Comparison of ENCODE assay signal across 37 cellular contexts in the genomic region with DNA sequence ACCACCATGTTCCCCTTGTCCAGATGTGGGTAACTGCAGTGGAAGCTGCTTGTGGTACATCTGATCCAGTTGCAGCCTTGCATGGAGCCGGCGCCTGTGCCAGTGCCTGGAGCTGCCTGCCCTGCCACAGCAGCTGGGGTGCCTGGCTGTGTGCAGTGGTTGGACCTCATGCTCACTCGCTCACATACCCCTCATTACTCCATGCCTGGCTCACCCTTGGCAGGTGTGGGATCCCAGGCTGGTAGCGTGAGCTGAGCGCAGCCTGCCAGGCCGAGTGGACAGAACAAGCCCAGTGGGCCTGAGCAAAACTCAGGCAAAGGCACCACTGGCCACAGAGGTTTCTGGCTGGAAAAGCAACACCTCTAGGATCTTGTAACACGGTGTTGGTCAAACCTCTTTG. TPM values are rescaled to one million over a fixed set of nuclear protein-coding genes. Genes with fewer than 3 reads are reported as not detected.
"Had no signal": no experiment of that assay in that cellular context is flagged by ENCODE, and none has a peak within 500 bp of the region (broad histone marks: within the 10 kb centered on the region; RNA-seq: fewer than 3 reads in every experiment).

No MANE protein-coding gene starts in this region.

- H3K9me3 ChIP-seq: adrenal gland had no signal

- H3K27me3 ChIP-seq: adrenal gland, body of pancreas, brain microvascular endothelial cell, breast epithelium had no signal

- DNase-seq: activated CD4-positive, alpha-beta memory T cell treated with anti-CD3 and anti-CD28 coated beads, Interleukin-2, amount 10 ng/mL, durations not matched to agents 7 days and 5 days; activated CD4-positive, alpha-beta T cell treated with anti-CD3 and anti-CD28 coated beads for 1 hour; activated CD4-positive, alpha-beta T cell treated with anti-CD3 and anti-CD28 coated beads for 36 hours; activated CD4-positive, alpha-beta T cell treated with anti-CD3 and anti-CD28 coated beads for 48 hours; activated CD4-positive, alpha-beta T cell treated with anti-CD3 and anti-CD28 coated beads, Interleukin-2, amount 10 ng/mL, durations not matched to agents 7 days and 5 days; activated CD4-positive, alpha-beta T cell treated with anti-CD3 and anti-CD28 coated beads, Interleukin-2, amount 50 U/mL, for 48 hours; activated CD4-positive, CD25-positive, alpha-beta regulatory T cell; activated CD8-positive, alpha-beta memory T cell treated with anti-CD3 and anti-CD28 coated beads for 24 hours; activated CD8-positive, alpha-beta memory T cell treated with anti-CD3 and anti-CD28 coated beads, Interleukin-2, amount 10 ng/mL, durations not matched to agents 7 days and 5 days; activated CD8-positive, alpha-beta memory T cell treated with anti-CD3 and anti-CD28 coated beads, Interleukin-2, amount 50 U/mL, for 48 hours; activated CD8-positive, alpha-beta T cell treated with anti-CD3 and anti-CD28 coated beads, Interleukin-2, amount 10 ng/mL, durations not matched to agents 7 days and 5 days; activated effector memory CD4-positive, alpha-beta T cell treated with Interleukin-2 at 50 U/mL for 16 hours; activated gamma-delta T cell; activated naive CD4-positive, alpha-beta T cell treated with anti-CD3 and anti-CD28 coated beads, Interleukin-2, amount 50 U/mL, for 16 hours; activated naive CD4-positive, alpha-beta T cell treated with Interleukin-2 at 50 U/mL for 16 hours; activated naive CD8-positive, alpha-beta T cell treated with anti-CD3 and anti-CD28 coated beads for 36 hours; activated T-cell treated with anti-CD3 and anti-CD28 coated beads, Interleukin-2, amount 50 U/mL, for 24 hours; activated T-cell treated with anti-CD3 and anti-CD28 coated beads, Interleukin-2, amount 50 U/mL, for 48 hours; adrenal gland; amniotic stem cell; aorta; body of pancreas; brain microvascular endothelial cell; central memory CD4-positive, alpha-beta T cell; SW 1271; T-helper 1 cell; T-helper 2 cell; T-helper 9 cell; WERI-Rb-1 had no signal

- H3K4me3 Mint-ChIP-seq: activated CD4-positive, alpha-beta memory T cell treated with anti-CD3 and anti-CD28 coated beads, Interleukin-2, amount 10 ng/mL, durations not matched to agents 7 days and 5 days; activated CD4-positive, alpha-beta T cell treated with anti-CD3 and anti-CD28 coated beads for 36 hours; activated CD4-positive, alpha-beta T cell treated with anti-CD3 and anti-CD28 coated beads, Interleukin-2, amount 10 ng/mL, durations not matched to agents 7 days and 5 days; activated CD8-positive, alpha-beta memory T cell treated with anti-CD3 and anti-CD28 coated beads, Interleukin-2, amount 10 ng/mL, durations not matched to agents 7 days and 5 days; activated CD8-positive, alpha-beta T cell treated with anti-CD3 and anti-CD28 coated beads, Interleukin-2, amount 10 ng/mL, durations not matched to agents 7 days and 5 days; activated naive CD8-positive, alpha-beta T cell treated with anti-CD3 and anti-CD28 coated beads for 36 hours; activated T-cell treated with anti-CD3 and anti-CD28 coated beads, Interleukin-2, amount 50 U/mL, for 24 hours; T-helper 1 cell treated with Interleukin-12 subunit alpha and Interleukin-12 subunit beta and Interleukin-4 antibody, amounts not matched to agents 30 μg/mL and 1 μg/mL, for 36 hours; T-helper 2 cell treated with Interferon-gamma antibody and Interleukin-4, amounts not matched to agents 5 μg/mL and 100 μg/mL, for 36 hours; WTC11 had no signal

- H3K4me3 ChIP-seq: adrenal gland, body of pancreas, breast epithelium had no signal

- H3K27ac ChIP-seq: adrenal gland, body of pancreas, brain microvascular endothelial cell, breast epithelium, WERI-Rb-1 had no signal

- H3K4me1 ChIP-seq: adrenal gland, body of pancreas, breast epithelium had no signal

- H3K27ac Mint-ChIP-seq: activated CD4-positive, alpha-beta memory T cell treated with anti-CD3 and anti-CD28 coated beads, Interleukin-2, amount 10 ng/mL, durations not matched to agents 7 days and 5 days; activated CD4-positive, alpha-beta T cell treated with anti-CD3 and anti-CD28 coated beads for 36 hours; activated CD4-positive, alpha-beta T cell treated with anti-CD3 and anti-CD28 coated beads, Interleukin-2, amount 10 ng/mL, durations not matched to agents 7 days and 5 days; activated CD8-positive, alpha-beta memory T cell treated with anti-CD3 and anti-CD28 coated beads, Interleukin-2, amount 10 ng/mL, durations not matched to agents 7 days and 5 days; activated CD8-positive, alpha-beta T cell treated with anti-CD3 and anti-CD28 coated beads, Interleukin-2, amount 10 ng/mL, durations not matched to agents 7 days and 5 days; activated naive CD4-positive, alpha-beta T cell treated with anti-CD3 and anti-CD28 coated beads, Interleukin-2, amount 50 U/mL, for 72 hours; activated naive CD8-positive, alpha-beta T cell treated with anti-CD3 and anti-CD28 coated beads for 36 hours; activated T-cell treated with anti-CD3 and anti-CD28 coated beads, Interleukin-2, amount 50 U/mL, for 24 hours; activated T-helper 2 cell treated with anti-CD3 and anti-CD28 coated beads, Interferon-gamma antibody, Interleukin-2, Interleukin-4, amounts not matched to agents 10 μg/mL and 5 μg/mL and 100 μg/mL, durations not matched to agents 14 hours and 24 hours and 36 hours; T-helper 1 cell treated with Interleukin-12 subunit alpha and Interleukin-12 subunit beta and Interleukin-4 antibody, amounts not matched to agents 30 μg/mL and 1 μg/mL, for 36 hours; T-helper 2 cell treated with Interferon-gamma antibody and Interleukin-4, amounts not matched to agents 5 μg/mL and 100 μg/mL, for 36 hours; WTC11 had no signal

- H3K9me3 Mint-ChIP-seq: activated CD4-positive, alpha-beta memory T cell treated with anti-CD3 and anti-CD28 coated beads, Interleukin-2, amount 10 ng/mL, durations not matched to agents 7 days and 5 days; activated T-helper 2 cell treated with anti-CD3 and anti-CD28 coated beads, Interferon-gamma antibody, Interleukin-2, Interleukin-4, amounts not matched to agents 10 μg/mL and 5 μg/mL and 100 μg/mL, durations not matched to agents 14 hours and 24 hours and 36 hours had no signal

- ATAC-seq: activated CD4-positive, alpha-beta T cell treated with anti-CD3 and anti-CD28 coated beads for 36 hours; activated CD4-positive, CD25-positive, alpha-beta regulatory T cell treated with anti-CD3 and anti-CD28 coated beads, Interleukin-2, amount 50 U/mL, for 24 hours; activated CD8-positive, alpha-beta memory T cell treated with anti-CD3 and anti-CD28 coated beads, Interleukin-2, amount 10 ng/mL, durations not matched to agents 7 days and 5 days; activated CD8-positive, alpha-beta T cell treated with anti-CD3 and anti-CD28 coated beads, Interleukin-2, amount 10 ng/mL, durations not matched to agents 7 days and 5 days; activated naive CD4-positive, alpha-beta T cell treated with anti-CD3 and anti-CD28 coated beads, Interleukin-2, amount 50 U/mL, for 72 hours; body of pancreas; WTC11 had no signal

- H3K4me1 Mint-ChIP-seq: activated CD4-positive, alpha-beta memory T cell treated with anti-CD3 and anti-CD28 coated beads, Interleukin-2, amount 10 ng/mL, durations not matched to agents 7 days and 5 days; activated CD4-positive, alpha-beta T cell treated with anti-CD3 and anti-CD28 coated beads for 36 hours; activated CD4-positive, alpha-beta T cell treated with anti-CD3 and anti-CD28 coated beads, Interleukin-2, amount 10 ng/mL, durations not matched to agents 7 days and 5 days; activated CD8-positive, alpha-beta memory T cell treated with anti-CD3 and anti-CD28 coated beads, Interleukin-2, amount 10 ng/mL, durations not matched to agents 7 days and 5 days; activated naive CD8-positive, alpha-beta T cell treated with anti-CD3 and anti-CD28 coated beads for 36 hours; WTC11 had no signal

RNA-seq across cellular contexts. Expression of a gene that starts 35.7 kb away (rescaled TPM):
- total RNA-seq: activated CD4-positive, alpha-beta memory T cell treated with anti-CD3 and anti-CD28 coated beads, Interleukin-2, amount 10 ng/mL, durations not matched to agents 7 days and 5 days; activated CD4-positive, alpha-beta T cell treated with anti-CD3 and anti-CD28 coated beads for 36 hours; activated CD4-positive, alpha-beta T cell treated with anti-CD3 and anti-CD28 coated beads, Interleukin-2, amount 10 ng/mL, durations not matched to agents 7 days and 5 days; activated CD8-positive, alpha-beta memory T cell treated with anti-CD3 and anti-CD28 coated beads, Interleukin-2, amount 10 ng/mL, durations not matched to agents 7 days and 5 days; activated CD8-positive, alpha-beta T cell treated with anti-CD3 and anti-CD28 coated beads, Interleukin-2, amount 10 ng/mL, durations not matched to agents 7 days and 5 days; activated naive CD4-positive, alpha-beta T cell treated with anti-CD3 and anti-CD28 coated beads, Interleukin-2, amount 50 U/mL, for 72 hours; activated naive CD8-positive, alpha-beta T cell treated with anti-CD3 and anti-CD28 coated beads for 36 hours; activated T-helper 2 cell treated with anti-CD3 and anti-CD28 coated beads, Interferon-gamma antibody, Interleukin-2, Interleukin-4, amounts not matched to agents 10 μg/mL and 5 μg/mL and 100 μg/mL, durations not matched to agents 14 hours and 24 hours and 36 hours; astrocyte had no signal
